Comparison of ENCODE assay signal across 1 cellular context in genomic region chr12:110035534-110036104, GRCh38.
TF ChIP-seq lines count a peak whose summit lies in the region.

No MANE protein-coding gene starts in this region.

TF ChIP-seq in HepG2, 621 proteins besides CTCF, POLR2A, EP300 and RAD21 (continued from another document and continues in another):
- TF ChIP-seq, protein P1, sequence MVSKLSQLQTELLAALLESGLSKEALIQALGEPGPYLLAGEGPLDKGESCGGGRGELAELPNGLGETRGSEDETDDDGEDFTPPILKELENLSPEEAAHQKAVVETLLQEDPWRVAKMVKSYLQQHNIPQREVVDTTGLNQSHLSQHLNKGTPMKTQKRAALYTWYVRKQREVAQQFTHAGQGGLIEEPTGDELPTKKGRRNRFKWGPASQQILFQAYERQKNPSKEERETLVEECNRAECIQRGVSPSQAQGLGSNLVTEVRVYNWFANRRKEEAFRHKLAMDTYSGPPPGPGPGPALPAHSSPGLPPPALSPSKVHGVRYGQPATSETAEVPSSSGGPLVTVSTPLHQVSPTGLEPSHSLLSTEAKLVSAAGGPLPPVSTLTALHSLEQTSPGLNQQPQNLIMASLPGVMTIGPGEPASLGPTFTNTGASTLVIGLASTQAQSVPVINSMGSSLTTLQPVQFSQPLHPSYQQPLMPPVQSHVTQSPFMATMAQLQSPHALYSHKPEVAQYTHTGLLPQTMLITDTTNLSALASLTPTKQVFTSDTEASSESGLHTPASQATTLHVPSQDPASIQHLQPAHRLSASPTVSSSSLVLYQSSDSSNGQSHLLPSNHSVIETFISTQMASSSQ (IDR thresholded peaks at IDR 0.05; ENCODE audit: low read depth) = no peak
- TF ChIP-seq, protein P1 (CRISPR knock-in tag; IDR thresholded peaks at IDR 0.05; ENCODE audit: borderline replicate concordance) = no peak
- TF ChIP-seq ZNF468 (CRISPR knock-in tag; IDR thresholded peaks at IDR 0.05) = no peak
- TF ChIP-seq NONO (IDR thresholded peaks at IDR 0.05) = no peak
- TF ChIP-seq NONO (CRISPR knock-in tag; conservative IDR thresholded peaks at IDR 0.05) = peak; percentile 47; the same call in 1 of the 2 replicates
- no peak for TF ChIP-seq RBM39 (IDR thresholded peaks at IDR 0.05; ENCODE audit: low read depth, low read length, poor library complexity, severe bottlenecking)
- no peak for TF ChIP-seq ZNF572 (CRISPR knock-in tag; IDR thresholded peaks at IDR 0.05)
- peak; percentile 98 for TF ChIP-seq ZNF280D (CRISPR knock-in tag; IDR thresholded peaks at IDR 0.05)
- TF ChIP-seq RBM22 (optimal IDR thresholded peaks at IDR 0.05; ENCODE audit: low read length) = no peak
- TF ChIP-seq, protein P2, sequence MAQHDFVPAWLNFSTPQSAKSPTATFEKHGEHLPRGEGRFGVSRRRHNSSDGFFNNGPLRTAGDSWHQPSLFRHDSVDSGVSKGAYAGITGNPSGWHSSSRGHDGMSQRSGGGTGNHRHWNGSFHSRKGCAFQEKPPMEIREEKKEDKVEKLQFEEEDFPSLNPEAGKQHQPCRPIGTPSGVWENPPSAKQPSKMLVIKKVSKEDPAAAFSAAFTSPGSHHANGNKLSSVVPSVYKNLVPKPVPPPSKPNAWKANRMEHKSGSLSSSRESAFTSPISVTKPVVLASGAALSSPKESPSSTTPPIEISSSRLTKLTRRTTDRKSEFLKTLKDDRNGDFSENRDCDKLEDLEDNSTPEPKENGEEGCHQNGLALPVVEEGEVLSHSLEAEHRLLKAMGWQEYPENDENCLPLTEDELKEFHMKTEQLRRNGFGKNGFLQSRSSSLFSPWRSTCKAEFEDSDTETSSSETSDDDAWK (CRISPR knock-in tag; IDR thresholded peaks at IDR 0.05) = no peak
- TF ChIP-seq, protein P3, sequence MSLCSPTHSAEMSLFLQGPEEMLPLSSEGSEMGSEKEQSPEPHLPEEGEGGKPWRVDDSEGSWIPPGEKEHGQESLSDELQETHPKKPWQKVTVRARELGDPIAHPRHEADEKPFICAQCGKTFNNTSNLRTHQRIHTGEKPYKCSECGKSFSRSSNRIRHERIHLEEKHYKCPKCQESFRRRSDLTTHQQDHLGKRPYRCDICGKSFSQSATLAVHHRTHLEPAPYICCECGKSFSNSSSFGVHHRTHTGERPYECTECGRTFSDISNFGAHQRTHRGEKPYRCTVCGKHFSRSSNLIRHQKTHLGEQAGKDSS (CRISPR knock-in tag; IDR thresholded peaks at IDR 0.05; ENCODE audit: borderline replicate concordance, low read depth) = no peak
- no peak for TF ChIP-seq TP53 (CRISPR knock-in tag; conservative IDR thresholded peaks at IDR 0.05)
- TF ChIP-seq ZNF367 (CRISPR knock-in tag; IDR thresholded peaks at IDR 0.05; ENCODE audit: borderline replicate concordance) = no peak
- 0 out of 2 replicates have a peak, but pooled peaks have one; percentile 38 for TF ChIP-seq ZBTB44 (CRISPR knock-in tag; IDR thresholded peaks at IDR 0.05)
- no peak for TF ChIP-seq SSRP1 (CRISPR knock-in tag; IDR thresholded peaks at IDR 0.05)
- TF ChIP-seq ZNF616 (CRISPR knock-in tag; IDR thresholded peaks at IDR 0.05; ENCODE audit: low read depth) = no peak
- TF ChIP-seq, protein P4, sequence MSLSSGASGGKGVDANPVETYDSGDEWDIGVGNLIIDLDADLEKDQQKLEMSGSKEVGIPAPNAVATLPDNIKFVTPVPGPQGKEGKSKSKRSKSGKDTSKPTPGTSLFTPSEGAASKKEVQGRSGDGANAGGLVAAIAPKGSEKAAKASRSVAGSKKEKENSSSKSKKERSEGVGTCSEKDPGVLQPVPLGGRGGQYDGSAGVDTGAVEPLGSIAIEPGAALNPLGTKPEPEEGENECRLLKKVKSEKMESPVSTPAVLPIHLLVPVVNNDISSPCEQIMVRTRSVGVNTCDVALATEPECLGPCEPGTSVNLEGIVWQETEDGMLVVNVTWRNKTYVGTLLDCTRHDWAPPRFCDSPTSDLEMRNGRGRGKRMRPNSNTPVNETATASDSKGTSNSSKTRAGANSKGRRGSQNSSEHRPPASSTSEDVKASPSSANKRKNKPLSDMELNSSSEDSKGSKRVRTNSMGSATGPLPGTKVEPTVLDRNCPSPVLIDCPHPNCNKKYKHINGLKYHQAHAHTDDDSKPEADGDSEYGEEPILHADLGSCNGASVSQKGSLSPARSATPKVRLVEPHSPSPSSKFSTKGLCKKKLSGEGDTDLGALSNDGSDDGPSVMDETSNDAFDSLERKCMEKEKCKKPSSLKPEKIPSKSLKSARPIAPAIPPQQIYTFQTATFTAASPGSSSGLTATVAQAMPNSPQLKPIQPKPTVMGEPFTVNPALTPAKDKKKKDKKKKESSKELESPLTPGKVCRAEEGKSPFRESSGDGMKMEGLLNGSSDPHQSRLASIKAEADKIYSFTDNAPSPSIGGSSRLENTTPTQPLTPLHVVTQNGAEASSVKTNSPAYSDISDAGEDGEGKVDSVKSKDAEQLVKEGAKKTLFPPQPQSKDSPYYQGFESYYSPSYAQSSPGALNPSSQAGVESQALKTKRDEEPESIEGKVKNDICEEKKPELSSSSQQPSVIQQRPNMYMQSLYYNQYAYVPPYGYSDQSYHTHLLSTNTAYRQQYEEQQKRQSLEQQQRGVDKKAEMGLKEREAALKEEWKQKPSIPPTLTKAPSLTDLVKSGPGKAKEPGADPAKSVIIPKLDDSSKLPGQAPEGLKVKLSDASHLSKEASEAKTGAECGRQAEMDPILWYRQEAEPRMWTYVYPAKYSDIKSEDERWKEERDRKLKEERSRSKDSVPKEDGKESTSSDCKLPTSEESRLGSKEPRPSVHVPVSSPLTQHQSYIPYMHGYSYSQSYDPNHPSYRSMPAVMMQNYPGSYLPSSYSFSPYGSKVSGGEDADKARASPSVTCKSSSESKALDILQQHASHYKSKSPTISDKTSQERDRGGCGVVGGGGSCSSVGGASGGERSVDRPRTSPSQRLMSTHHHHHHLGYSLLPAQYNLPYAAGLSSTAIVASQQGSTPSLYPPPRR (CRISPR knock-in tag; IDR thresholded peaks at IDR 0.05; ENCODE audit: borderline replicate concordance) = peak; percentile 35; the same call in 1 of the 2 replicates
- TF ChIP-seq, protein P5, sequence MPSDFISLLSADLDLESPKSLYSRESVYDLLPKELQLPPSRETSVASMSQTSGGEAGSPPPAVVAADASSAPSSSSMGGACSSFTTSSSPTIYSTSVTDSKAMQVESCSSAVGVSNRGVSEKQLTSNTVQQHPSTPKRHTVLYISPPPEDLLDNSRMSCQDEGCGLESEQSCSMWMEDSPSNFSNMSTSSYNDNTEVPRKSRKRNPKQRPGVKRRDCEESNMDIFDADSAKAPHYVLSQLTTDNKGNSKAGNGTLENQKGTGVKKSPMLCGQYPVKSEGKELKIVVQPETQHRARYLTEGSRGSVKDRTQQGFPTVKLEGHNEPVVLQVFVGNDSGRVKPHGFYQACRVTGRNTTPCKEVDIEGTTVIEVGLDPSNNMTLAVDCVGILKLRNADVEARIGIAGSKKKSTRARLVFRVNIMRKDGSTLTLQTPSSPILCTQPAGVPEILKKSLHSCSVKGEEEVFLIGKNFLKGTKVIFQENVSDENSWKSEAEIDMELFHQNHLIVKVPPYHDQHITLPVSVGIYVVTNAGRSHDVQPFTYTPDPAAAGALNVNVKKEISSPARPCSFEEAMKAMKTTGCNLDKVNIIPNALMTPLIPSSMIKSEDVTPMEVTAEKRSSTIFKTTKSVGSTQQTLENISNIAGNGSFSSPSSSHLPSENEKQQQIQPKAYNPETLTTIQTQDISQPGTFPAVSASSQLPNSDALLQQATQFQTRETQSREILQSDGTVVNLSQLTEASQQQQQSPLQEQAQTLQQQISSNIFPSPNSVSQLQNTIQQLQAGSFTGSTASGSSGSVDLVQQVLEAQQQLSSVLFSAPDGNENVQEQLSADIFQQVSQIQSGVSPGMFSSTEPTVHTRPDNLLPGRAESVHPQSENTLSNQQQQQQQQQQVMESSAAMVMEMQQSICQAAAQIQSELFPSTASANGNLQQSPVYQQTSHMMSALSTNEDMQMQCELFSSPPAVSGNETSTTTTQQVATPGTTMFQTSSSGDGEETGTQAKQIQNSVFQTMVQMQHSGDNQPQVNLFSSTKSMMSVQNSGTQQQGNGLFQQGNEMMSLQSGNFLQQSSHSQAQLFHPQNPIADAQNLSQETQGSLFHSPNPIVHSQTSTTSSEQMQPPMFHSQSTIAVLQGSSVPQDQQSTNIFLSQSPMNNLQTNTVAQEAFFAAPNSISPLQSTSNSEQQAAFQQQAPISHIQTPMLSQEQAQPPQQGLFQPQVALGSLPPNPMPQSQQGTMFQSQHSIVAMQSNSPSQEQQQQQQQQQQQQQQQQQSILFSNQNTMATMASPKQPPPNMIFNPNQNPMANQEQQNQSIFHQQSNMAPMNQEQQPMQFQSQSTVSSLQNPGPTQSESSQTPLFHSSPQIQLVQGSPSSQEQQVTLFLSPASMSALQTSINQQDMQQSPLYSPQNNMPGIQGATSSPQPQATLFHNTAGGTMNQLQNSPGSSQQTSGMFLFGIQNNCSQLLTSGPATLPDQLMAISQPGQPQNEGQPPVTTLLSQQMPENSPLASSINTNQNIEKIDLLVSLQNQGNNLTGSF (CRISPR knock-in tag; IDR thresholded peaks at IDR 0.05) = no peak
- TF ChIP-seq DR1 (CRISPR knock-in tag; IDR thresholded peaks at IDR 0.05) = no peak
- no peak for TF ChIP-seq E2F2 (CRISPR knock-in tag; IDR thresholded peaks at IDR 0.05; ENCODE audit: borderline replicate concordance)
- TF ChIP-seq NFRKB (IDR thresholded peaks at IDR 0.05) = no peak
- no peak for TF ChIP-seq ZNF879 (CRISPR knock-in tag; IDR thresholded peaks at IDR 0.05)
- TF ChIP-seq, protein P6, sequence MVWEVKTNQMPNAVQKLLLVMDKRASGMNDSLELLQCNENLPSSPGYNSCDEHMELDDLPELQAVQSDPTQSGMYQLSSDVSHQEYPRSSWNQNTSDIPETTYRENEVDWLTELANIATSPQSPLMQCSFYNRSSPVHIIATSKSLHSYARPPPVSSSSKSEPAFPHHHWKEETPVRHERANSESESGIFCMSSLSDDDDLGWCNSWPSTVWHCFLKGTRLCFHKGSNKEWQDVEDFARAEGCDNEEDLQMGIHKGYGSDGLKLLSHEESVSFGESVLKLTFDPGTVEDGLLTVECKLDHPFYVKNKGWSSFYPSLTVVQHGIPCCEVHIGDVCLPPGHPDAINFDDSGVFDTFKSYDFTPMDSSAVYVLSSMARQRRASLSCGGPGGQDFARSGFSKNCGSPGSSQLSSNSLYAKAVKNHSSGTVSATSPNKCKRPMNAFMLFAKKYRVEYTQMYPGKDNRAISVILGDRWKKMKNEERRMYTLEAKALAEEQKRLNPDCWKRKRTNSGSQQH (CRISPR knock-in tag; IDR thresholded peaks at IDR 0.05; ENCODE audit: low read depth) = no peak
- TF ChIP-seq, protein P7, sequence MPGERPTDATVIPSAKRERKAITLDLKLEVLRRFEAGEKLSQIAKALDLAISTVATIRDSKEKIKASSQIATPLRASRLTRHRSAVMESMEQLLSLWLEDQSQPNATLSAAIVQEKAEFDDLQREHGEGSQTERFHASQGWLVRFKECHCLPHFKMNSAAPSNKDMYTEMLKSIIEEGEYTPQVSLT (CRISPR knock-in tag; IDR thresholded peaks at IDR 0.05; ENCODE audit: borderline replicate concordance, low read depth) = no peak
- TF ChIP-seq SATB2 (CRISPR knock-in tag; IDR thresholded peaks at IDR 0.05) = no peak
- TF ChIP-seq NFIC (IDR thresholded peaks at IDR 0.05; ENCODE audit: low read length) = no peak
- TF ChIP-seq KMT2A (CRISPR knock-in tag; IDR thresholded peaks at IDR 0.05) = no peak
- TF ChIP-seq ZFX (CRISPR knock-in tag; IDR thresholded peaks at IDR 0.05; ENCODE audit: low read depth) = no peak
